9 cellular contexts compared by ENCODE assay signal in the genomic region with DNA sequence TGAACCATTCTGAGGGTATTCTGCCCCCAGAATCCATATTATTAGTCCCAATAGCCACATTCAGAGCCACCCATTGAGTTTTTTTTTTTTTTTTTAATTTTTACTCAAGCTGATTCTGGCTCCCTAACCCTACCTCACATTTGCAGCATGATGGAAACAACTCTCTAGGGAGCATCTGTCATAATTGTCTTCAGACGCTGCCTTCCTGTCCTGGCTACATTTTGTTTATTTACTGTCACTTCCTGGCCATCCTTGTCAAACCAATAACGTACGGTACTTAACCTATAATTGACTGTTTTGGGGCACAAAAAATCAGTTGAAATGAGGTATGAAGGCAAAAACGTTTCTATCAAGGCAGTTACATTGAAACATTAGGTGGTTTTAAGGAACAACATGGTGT. TPM values are rescaled to one million over a fixed set of nuclear protein-coding genes. Genes with fewer than 3 reads are reported as not detected.
A peak's percentile ranks its signal among the peaks of the same experiment; 100 is the strongest.
DNase-seq lines count a peak whose midpoint lies in the region; ATAC-seq and TF ChIP-seq lines count a peak whose summit lies in the region.
"Had no signal": no experiment of that assay in that cellular context is flagged by ENCODE, and none has a peak within 500 bp of the region (broad histone marks: within the 10 kb centered on the region; RNA-seq: fewer than 3 reads in every experiment).

No MANE protein-coding gene starts in this region.

- no peaks in the 10 kb centered on the region for H3K27me3 Mint-ChIP-seq in central memory CD8-positive, alpha-beta T cell

- H3K9me3 ChIP-seq in skeletal muscle satellite cell (replicated peaks; ENCODE audit: low read length) (no peaks in the 10 kb centered on the region), MM.1S (replicated peaks; ENCODE audit: insufficient read depth, low read length) (no peaks in the 10 kb centered on the region)

- H3K4me3 ChIP-seq in skeletal muscle satellite cell (ENCODE audit: low read length) (peak overlapping the region; percentile 72), MM.1S (ENCODE audit: low read length) (no peak overlapping the region)

- H3K36me3 ChIP-seq in skeletal muscle satellite cell (ENCODE audit: insufficient read depth, low read length) (peaks cover 46% of the 10 kb centered on the region), MM.1S (replicated peaks; ENCODE audit: insufficient read depth, low read length) (no peaks in the 10 kb centered on the region)

- peaks cover 60% of the 10 kb centered on the region for H3K4me1 ChIP-seq in skeletal muscle satellite cell (ENCODE audit: control insufficient read depth, insufficient read depth, low read length)
- peaks cover 13% of the 10 kb centered on the region for H3K4me1 ChIP-seq in MM.1S (ENCODE audit: low read length)

- H3K9me2 ChIP-seq in MM.1S (replicated peaks; ENCODE audit: insufficient read depth, low read length) = no peaks in the 10 kb centered on the region

- H3K9ac ChIP-seq in skeletal muscle satellite cell (ENCODE audit: low read depth, low read length) (peak overlapping the region; percentile 87), MM.1S (ENCODE audit: low read length) (no peak overlapping the region)

- H3K27ac Mint-ChIP-seq in central memory CD8-positive, alpha-beta T cell (ENCODE audit: low read depth) = peak overlapping the region; percentile 95

- no peak for TF ChIP-seq CTCF in MM.1S (IDR thresholded peaks at IDR 0.05; ENCODE audit: low read length)

- H3K27me3 ChIP-seq in skeletal muscle satellite cell (ENCODE audit: control insufficient read depth, insufficient read depth, low read length) (no peaks in the 10 kb centered on the region), MM.1S (replicated peaks; ENCODE audit: insufficient read depth, low read length) (no peaks in the 10 kb centered on the region)

- no peak overlapping the region for H2AFZ ChIP-seq in MM.1S (ENCODE audit: low read length)

- peak overlapping the region; percentile 72 for H3K4me3 Mint-ChIP-seq in central memory CD8-positive, alpha-beta T cell

- peak; percentile 18 for ATAC-seq in HG03378 (IDR thresholded peaks at IDR 0.05; ENCODE audit: unreplicated experiment)
- peak; percentile 22 for ATAC-seq in central memory CD8-positive, alpha-beta T cell (replicated peaks; ENCODE audit: extremely low read depth, poor library complexity, severe bottlenecking)

- H3K36me3 Mint-ChIP-seq in central memory CD8-positive, alpha-beta T cell (ENCODE audit: insufficient read depth) = peaks cover 53% of the 10 kb centered on the region

- no peaks in the 10 kb centered on the region for H4K20me1 ChIP-seq in MM.1S (ENCODE audit: insufficient read depth, low read length)

- peak overlapping the region; percentile 83 for H3K4me2 ChIP-seq in skeletal muscle satellite cell (ENCODE audit: low read length)
- H3K4me2 ChIP-seq in MM.1S (ENCODE audit: low read depth, low read length) = no peak overlapping the region

- DNase-seq in NCI-H1417 (lab: John Stamatoyannopoulos, UW) (peak in 2 of 3 experiments; percentile 36 to 71), NCI-H1417 treated with DMSO at 0.1 percent for 48 hours (lab: John Stamatoyannopoulos, UW) (no peak), A172 (ENCODE audit: low spot score) (no peak), MM.1S (no peak)
- DNase-seq in central memory CD8-positive, alpha-beta T cell (ENCODE audit: low spot score in 2 of 2) = no peak
- DNase-seq in stimulated activated CD8-positive, alpha-beta memory T cell treated with anti-CD3 and anti-CD28 coated beads, Interleukin-4, amount 100 ng/mL, for 48 hours = no peak
- DNase-seq: NCI-H1105 treated with DMSO at 0.1 percent for 48 hours had no signal

- no peak overlapping the region for H3K27ac ChIP-seq in MM.1S (ENCODE audit: low read length)

- H3K79me2 ChIP-seq in MM.1S (ENCODE audit: low read length) = 0 out of 2 replicates have a peak, but pooled peaks cover 6% of the 10 kb centered on the region

- H3F3A ChIP-seq in MM.1S (ENCODE audit: insufficient read depth, low read length) = peaks cover 19% of the 10 kb centered on the region

- H3K4me1 Mint-ChIP-seq in central memory CD8-positive, alpha-beta T cell = peaks cover 72% of the 10 kb centered on the region

- no peaks in the 10 kb centered on the region for H3K9me3 Mint-ChIP-seq in central memory CD8-positive, alpha-beta T cell

RNA-seq across cellular contexts. Expression of gene GLIPR1, which starts 2.1 kb away (rescaled TPM):
- total RNA-seq in skeletal muscle satellite cell (2012; rRNA removed) = 128 and 135 TPM in 2 replicates
- 13.3 and 20.2 TPM in 2 replicates for total RNA-seq in A172 (2014; rRNA removed; shearing (Covaris generic))

RNA-seq across cellular contexts. Expression of gene KRR1, which starts 28.8 kb away (rescaled TPM):
- 22.5 and 27.4 TPM in 2 replicates for total RNA-seq in skeletal muscle satellite cell (2012; rRNA removed)
- total RNA-seq in A172 (2014; rRNA removed; shearing (Covaris generic)) = 56.5 and 64.7 TPM in 2 replicates

Comparison
In these comparisons a context has a peak if more than half of its experiments do, and no peak if none do; other contexts are left out.
1. DNase-seq: peak in NCI-H1417 (2 of 3); none in NCI-H1417 treated with DMSO at 0.1 percent for 48 hours (single experiment), central memory CD8-positive, alpha-beta T cell (0 of 2), A172 (single experiment), MM.1S (single experiment) and stimulated activated CD8-positive, alpha-beta memory T cell treated with anti-CD3 and anti-CD28 coated beads, Interleukin-4, amount 100 ng/mL, for 48 hours (single experiment).